Comparison of ENCODE assay signal across 20 cellular contexts in the genomic region with DNA sequence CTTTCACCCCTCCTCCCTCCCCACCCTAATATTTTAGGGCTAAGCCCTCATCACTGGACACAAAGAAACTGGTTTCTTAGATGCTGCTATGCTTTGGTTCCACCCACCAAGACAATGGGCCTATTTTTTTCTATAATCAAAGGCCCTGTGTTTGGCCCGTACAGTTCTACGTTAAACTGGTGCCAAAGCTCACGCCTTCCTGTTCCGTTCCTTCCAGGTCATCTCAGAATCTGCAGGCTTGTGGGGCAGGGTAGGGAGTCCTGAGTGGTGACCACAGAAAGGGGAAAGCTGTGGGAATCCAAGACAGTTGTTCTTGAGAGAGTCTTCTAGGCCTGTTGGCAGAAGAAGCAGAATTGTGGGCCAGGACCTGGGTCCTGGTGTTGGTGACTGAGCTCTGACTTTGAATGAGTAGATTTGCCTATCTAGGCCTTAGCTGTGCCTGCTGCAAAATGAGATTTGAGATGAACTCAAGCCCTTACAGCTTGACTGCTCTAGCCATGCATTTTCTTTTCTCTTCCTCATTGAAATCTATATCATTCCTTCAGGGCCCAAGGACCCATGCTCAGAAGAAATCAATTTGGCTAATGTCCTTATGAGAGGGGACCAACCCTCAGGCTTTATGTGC. TPM values are rescaled to one million over a fixed set of nuclear protein-coding genes. Genes with fewer than 3 reads are reported as not detected.
A peak's percentile ranks its signal among the peaks of the same experiment; 100 is the strongest.
DNase-seq lines count a peak whose midpoint lies in the region; ATAC-seq and TF ChIP-seq lines count a peak whose summit lies in the region.
"Had no signal": no experiment of that assay in that cellular context is flagged by ENCODE, and none has a peak within 500 bp of the region (broad histone marks: within the 10 kb centered on the region; RNA-seq: fewer than 3 reads in every experiment).

No MANE protein-coding gene starts in this region.

- 0 out of 2 replicates have a peak, but pooled peaks cover 10% of the 10 kb centered on the region for H3F3A ChIP-seq in GM23338 (replicated peaks; ENCODE audit: low read depth)

- H3K4me1 Mint-ChIP-seq in T-helper 17 cell: peaks cover 12% of the 10 kb centered on the region
- peaks cover 27% of the 10 kb centered on the region for H3K4me1 Mint-ChIP-seq in GM23338
- H3K4me1 Mint-ChIP-seq: immature natural killer cell had no signal

- no peaks in the 10 kb centered on the region for H4K20me1 ChIP-seq in GM23338 (replicated peaks; ENCODE audit: insufficient read depth)

- H3K9me3 Mint-ChIP-seq in GM23338: 0 out of 3 replicates have a peak, but pooled peaks cover 2% of the 10 kb centered on the region
- H3K9me3 Mint-ChIP-seq: activated CD4-positive, alpha-beta T cell treated with anti-CD3 and anti-CD28 coated beads, Interleukin-2, amount 10 ng/mL, durations not matched to agents 7 days and 5 days; CD8-positive, alpha-beta T cell; immature natural killer cell; type B pancreatic cell had no signal

- no peaks in the 10 kb centered on the region for H3K9me3 ChIP-seq in left ventricle myocardium inferior (replicated peaks)
- no peaks in the 10 kb centered on the region for H3K9me3 ChIP-seq in right atrium auricular region
- no peaks in the 10 kb centered on the region for H3K9me3 ChIP-seq in tibial nerve
- no peaks in the 10 kb centered on the region for H3K9me3 ChIP-seq in T-helper 17 cell (ENCODE audit: control insufficient read depth, low read length, poor library complexity, severe bottlenecking)
- H3K9me3 ChIP-seq: gastroesophageal sphincter had no signal

- H3K27me3 ChIP-seq in left ventricle myocardium inferior (ENCODE audit: low read depth): no peaks in the 10 kb centered on the region
- H3K27me3 ChIP-seq in right atrium auricular region: no peaks in the 10 kb centered on the region
- no peaks in the 10 kb centered on the region for H3K27me3 ChIP-seq in tibial nerve
- no peaks in the 10 kb centered on the region for H3K27me3 ChIP-seq in GM23338 (ENCODE audit: insufficient read depth)
- H3K27me3 ChIP-seq: cardiac muscle cell, gastroesophageal sphincter had no signal

- no peak for TF ChIP-seq CTCF in left ventricle myocardium inferior (IDR thresholded peaks at IDR 0.05; ENCODE audit: borderline replicate concordance)
- no peak for TF ChIP-seq CTCF in right atrium auricular region (IDR thresholded peaks at IDR 0.05)
- TF ChIP-seq CTCF in tibial nerve (IDR thresholded peaks at IDR 0.05): no peak
- no peak for TF ChIP-seq CTCF in GM23338 (conservative IDR thresholded peaks at IDR 0.05; ENCODE audit: low read depth in 2 of 2)

- H3K4me3 Mint-ChIP-seq in T-helper 17 cell (no peak overlapping the region), GM23338 (no peak overlapping the region)
- H3K4me3 Mint-ChIP-seq: activated CD4-positive, alpha-beta T cell treated with anti-CD3 and anti-CD28 coated beads, Interleukin-2, amount 10 ng/mL, durations not matched to agents 7 days and 5 days; activated naive CD8-positive, alpha-beta T cell; CD8-positive, alpha-beta T cell; immature natural killer cell; type B pancreatic cell had no signal

- H3K27ac ChIP-seq in left ventricle myocardium inferior (replicated peaks) (peak overlapping the region; percentile 49), right atrium auricular region (no peak overlapping the region), caudate nucleus (ENCODE audit: low read depth, low read length) (peak overlapping the region; percentile 98), tibial nerve (peak overlapping the region; percentile 50 to 84 (median 74)), GM23338 (ENCODE audit: low read depth) (no peak overlapping the region)
- H3K27ac ChIP-seq: cardiac muscle cell, SK-N-MC had no signal

- H3K36me3 Mint-ChIP-seq in T-helper 17 cell (ENCODE audit: low read depth): peaks cover 8% of the 10 kb centered on the region
- no peaks in the 10 kb centered on the region; the same call in 2 of the 3 replicates for H3K36me3 Mint-ChIP-seq in GM23338 (ENCODE audit: low read depth)
- H3K36me3 Mint-ChIP-seq: CD8-positive, alpha-beta T cell; type B pancreatic cell had no signal

- no peak overlapping the region for H3K27ac Mint-ChIP-seq in T-helper 17 cell
- H3K27ac Mint-ChIP-seq in GM23338: no peak overlapping the region
- H3K27ac Mint-ChIP-seq: activated CD4-positive, alpha-beta T cell treated with anti-CD3 and anti-CD28 coated beads, Interleukin-2, amount 10 ng/mL, durations not matched to agents 7 days and 5 days; activated naive CD8-positive, alpha-beta T cell; CD8-positive, alpha-beta T cell; type B pancreatic cell had no signal

- no peak overlapping the region for H2AFZ ChIP-seq in GM23338

- WGBS in tibial nerve, 2 donors: 21 to 31% methylated on average over 4 of the region's 4 CpGs

- no peak overlapping the region for H3K4me3 ChIP-seq in left ventricle myocardium inferior
- no peak overlapping the region for H3K4me3 ChIP-seq in right atrium auricular region
- no peak overlapping the region for H3K4me3 ChIP-seq in tibial nerve
- no peak overlapping the region for H3K4me3 ChIP-seq in GM23338
- H3K4me3 ChIP-seq: cardiac muscle cell, gastroesophageal sphincter, SK-N-MC, skin epidermis had no signal

- peak; percentile 21 to 65 for TF ChIP-seq EP300 in tibial nerve (IDR thresholded peaks at IDR 0.05)

- intact Hi-C loops in left ventricle myocardium inferior (cut with micrococcal nuclease): no loop called here

- DNase-seq in left ventricle myocardium inferior: no peak
- DNase-seq in right atrium auricular region (ENCODE audit: low spot score): no peak
- DNase-seq in caudate nucleus (lab: John Stamatoyannopoulos, UW): peak in 55 of 61 donors; percentile 15 to 82 (median 57)
- DNase-seq in medulla oblongata (ENCODE audit: extremely low spot score): peak; percentile 93
- no peak for DNase-seq in tibial nerve (ENCODE audit: low spot score in 2 of 2)
- DNase-seq in T-helper 17 cell: no peak
- DNase-seq in AG20443 (ENCODE audit: low spot score): no peak
- no peak for DNase-seq in GM23338 (ENCODE audit: low spot score)
- DNase-seq: activated CD4-positive, alpha-beta T cell treated with anti-CD3 and anti-CD28 coated beads, Interleukin-2, amount 10 ng/mL, durations not matched to agents 7 days and 5 days; CD8-positive, alpha-beta T cell; immature natural killer cell; MV-4-11; NCI-H2029 treated with DMSO at 0.1 percent for 48 hours; NCI-H510A treated with DMSO at 0.1 percent for 48 hours had no signal

- 0 out of 2 replicates have a peak, but pooled peaks cover 3% of the 10 kb centered on the region for H3K9me2 ChIP-seq in GM23338 (ENCODE audit: insufficient read depth)

- H3K27me3 Mint-ChIP-seq in T-helper 17 cell: peaks cover 8% of the 10 kb centered on the region
- peaks cover 9% of the 10 kb centered on the region for H3K27me3 Mint-ChIP-seq in GM23338 (ENCODE audit: insufficient read depth, low read depth, poor library complexity)
- H3K27me3 Mint-ChIP-seq: type B pancreatic cell had no signal

- no peak for TF ChIP-seq POLR2A in tibial nerve (IDR thresholded peaks at IDR 0.05)

- no peaks in the 10 kb centered on the region for H3K79me2 ChIP-seq in GM23338 (replicated peaks; ENCODE audit: insufficient read depth)

- ATAC-seq in T-helper 17 cell (no peak), GM23338 (no peak)
- ATAC-seq: CD8-positive, alpha-beta T cell; gastroesophageal sphincter had no signal

- no peaks in the 10 kb centered on the region for H3K36me3 ChIP-seq in left ventricle myocardium inferior
- H3K36me3 ChIP-seq in right atrium auricular region: no peaks in the 10 kb centered on the region
- no peaks in the 10 kb centered on the region for H3K36me3 ChIP-seq in tibial nerve
- H3K36me3 ChIP-seq in GM23338 (ENCODE audit: insufficient read depth): peaks cover 3% of the 10 kb centered on the region; the same call in 1 of the 2 replicates
- H3K36me3 ChIP-seq: cardiac muscle cell, gastroesophageal sphincter had no signal

- H3K4me1 ChIP-seq in left ventricle myocardium inferior: peaks cover 20% of the 10 kb centered on the region
- H3K4me1 ChIP-seq in right atrium auricular region: peaks cover 0 to 20% of the 10 kb centered on the region in 2 donors
- H3K4me1 ChIP-seq in tibial nerve: peaks cover 0 to 34% (median 5%) of the 10 kb centered on the region in 4 donors
- peaks cover 24% of the 10 kb centered on the region for H3K4me1 ChIP-seq in GM23338 (ENCODE audit: insufficient read depth)

- H3K4me2 ChIP-seq in GM23338: no peak overlapping the region

TF ChIP-seq in GM23338, 12 proteins besides CTCF, POLR2A, EP300 and RAD21:
- TF ChIP-seq, protein P1, sequence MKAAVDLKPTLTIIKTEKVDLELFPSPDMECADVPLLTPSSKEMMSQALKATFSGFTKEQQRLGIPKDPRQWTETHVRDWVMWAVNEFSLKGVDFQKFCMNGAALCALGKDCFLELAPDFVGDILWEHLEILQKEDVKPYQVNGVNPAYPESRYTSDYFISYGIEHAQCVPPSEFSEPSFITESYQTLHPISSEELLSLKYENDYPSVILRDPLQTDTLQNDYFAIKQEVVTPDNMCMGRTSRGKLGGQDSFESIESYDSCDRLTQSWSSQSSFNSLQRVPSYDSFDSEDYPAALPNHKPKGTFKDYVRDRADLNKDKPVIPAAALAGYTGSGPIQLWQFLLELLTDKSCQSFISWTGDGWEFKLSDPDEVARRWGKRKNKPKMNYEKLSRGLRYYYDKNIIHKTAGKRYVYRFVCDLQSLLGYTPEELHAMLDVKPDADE (IDR thresholded peaks at IDR 0.05): no peak
- no peak for TF ChIP-seq POLR2AphosphoS5 (IDR thresholded peaks at IDR 0.05; ENCODE audit: low read depth)

RNA-seq across cellular contexts. Expression of a gene that starts 19.1 kb away (rescaled TPM):
- total RNA-seq in left ventricle myocardium inferior (not detected), right atrium auricular region (not detected), tibial nerve (not detected), T-helper 17 cell (not detected)
- total RNA-seq in GM23338 (2014; rRNA removed; shearing (Covaris generic)): not detected in 2 replicates
- polyA plus RNA-seq in GM23338 (2016; fragmentation: Nextera tagmentation; extraction: Ambion mirVana): 0.39 TPM in 1 of 2 replicates, not detected in the other
- total RNA-seq: activated CD4-positive, alpha-beta T cell treated with anti-CD3 and anti-CD28 coated beads, Interleukin-2, amount 10 ng/mL, durations not matched to agents 7 days and 5 days; cardiac muscle cell; CD8-positive, alpha-beta T cell had no signal
- polyA plus RNA-seq: immature natural killer cell had no signal

RNA-seq across cellular contexts. Expression of a gene that starts 34.6 kb away (rescaled TPM):
- 55.8 TPM for total RNA-seq in left ventricle myocardium inferior
- 10 to 100 TPM; 11.6 to 36.5 TPM for total RNA-seq in right atrium auricular region
- total RNA-seq in tibial nerve: 100 to 1,000 TPM in 3 of 4 donors, 10 to 100 TPM in 1; 77.1 to 717 (median 234) TPM
- total RNA-seq in T-helper 17 cell: 10 to 100 TPM; 14.5 to 16.9 TPM
- total RNA-seq in GM23338 (2014; rRNA removed; shearing (Covaris generic)): 10.9 and 16.2 TPM in 2 replicates
- 4.3 and 5.8 TPM in 2 replicates for polyA plus RNA-seq in GM23338 (2016; fragmentation: Nextera tagmentation; extraction: Ambion mirVana)

Comparison
In these comparisons a context has a peak if more than half of its experiments do, and no peak if none do; other contexts are left out.
1. H3K27ac ChIP-seq: peak in left ventricle myocardium inferior (single experiment), caudate nucleus (single experiment) and tibial nerve (4 of 4); none in right atrium auricular region (0 of 2) and GM23338 (single experiment).
2. DNase-seq: peak in caudate nucleus (55 of 61) and medulla oblongata (single experiment); none in left ventricle myocardium inferior (single experiment), right atrium auricular region (single experiment), tibial nerve (0 of 2), T-helper 17 cell (0 of 3), AG20443 (single experiment) and GM23338 (single experiment).